In the genomic region with DNA sequence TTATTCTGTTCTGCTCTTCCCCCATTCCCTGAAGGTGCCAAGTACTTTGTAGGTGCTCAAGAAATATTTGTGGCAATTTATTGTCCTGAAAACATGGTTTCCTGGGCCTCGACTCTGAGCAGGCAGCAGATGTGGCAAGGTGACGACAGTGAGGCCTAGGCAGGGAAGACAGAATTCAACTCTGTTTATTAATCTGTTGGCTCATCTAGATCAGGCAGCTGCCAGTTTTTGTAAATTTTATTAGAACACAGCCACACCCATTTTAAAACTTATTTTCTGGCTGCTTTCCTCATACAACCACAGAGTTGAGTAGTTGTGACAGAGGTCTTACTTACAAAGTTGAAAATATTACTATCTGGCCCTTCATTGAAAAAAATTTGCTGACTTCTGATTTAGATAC, we compare ENCODE assay signal across 26 cellular contexts. TPM values are rescaled to one million over a fixed set of nuclear protein-coding genes. Genes with fewer than 3 reads are reported as not detected.
A peak's percentile ranks its signal among the peaks of the same experiment; 100 is the strongest.
DNase-seq lines count a peak whose midpoint lies in the region; ATAC-seq and TF ChIP-seq lines count a peak whose summit lies in the region.
"Had no signal": no experiment of that assay in that cellular context is flagged by ENCODE, and none has a peak within 500 bp of the region (broad histone marks: within the 10 kb centered on the region; RNA-seq: fewer than 3 reads in every experiment).

No MANE protein-coding gene starts in this region.

- H3K79me2 ChIP-seq in fibroblast of lung (ENCODE audit: control insufficient read depth, insufficient read depth, low read length) = peaks cover 52% of the 10 kb centered on the region

- TF ChIP-seq POLR2A in prostate gland (IDR thresholded peaks at IDR 0.05) = no peak

- H3K36me3 ChIP-seq in fibroblast of lung (ENCODE audit: control insufficient read depth, insufficient read depth, low read length) (no peaks in the 10 kb centered on the region), prostate gland (no peaks in the 10 kb centered on the region)
- H3K36me3 ChIP-seq: colonic mucosa, ovary, tibial artery had no signal

- no peak overlapping the region for H3K27ac ChIP-seq in fibroblast of lung (ENCODE audit: insufficient read depth, low read length)
- H3K27ac ChIP-seq in prostate gland = no peak overlapping the region
- H3K27ac ChIP-seq: colonic mucosa, ovary, tibial artery had no signal

- TF ChIP-seq CTCF in LNCaP clone FGC (IDR thresholded peaks at IDR 0.05; ENCODE audit: control insufficient read depth, extremely low read depth, insufficient read depth) = no peak
- TF ChIP-seq CTCF in fibroblast of lung (conservative IDR thresholded peaks at IDR 0.05 in 1 of 2, IDR thresholded peaks at IDR 0.05 in 1 of 2; ENCODE audit: low read depth in 1 of 2, low read length in 2 of 2) = no peak
- TF ChIP-seq CTCF in prostate gland (IDR thresholded peaks at IDR 0.05) = no peak

- peaks cover 3% of the 10 kb centered on the region for H4K20me1 ChIP-seq in fibroblast of lung (ENCODE audit: control insufficient read depth, extremely low read depth, insufficient read depth, low read length)

- H3K9ac ChIP-seq in fibroblast of lung (ENCODE audit: insufficient read depth, low read length) = no peak overlapping the region

- no peak for ATAC-seq in HG02840 (IDR thresholded peaks at IDR 0.05; ENCODE audit: low FRiP score, unreplicated experiment)
- ATAC-seq: natural killer cell treated with Interleukin-12 subunit alpha and Interleukin-12 subunit beta and Interleukin-15 and Interleukin-18, amount 100 ng/mL, for 72 hours had no signal

- intact Hi-C loops in prostate gland (cut with DNase I) = no loop called here

- H3K4me3 ChIP-seq in LNCaP clone FGC (ENCODE audit: low read depth, low read length) = no peak overlapping the region
- H3K4me3 ChIP-seq in fibroblast of lung (replicated peaks in 1 of 4; ENCODE audit: control extremely low read depth in 1 of 4, insufficient read depth in 1 of 4, low read depth in 3 of 4, low read length in 4 of 4) = no peak overlapping the region
- no peak overlapping the region for H3K4me3 ChIP-seq in prostate gland
- H3K4me3 ChIP-seq: colonic mucosa, ovary, tibial artery had no signal

- WGBS in prostate gland = 3% methylated on average over 2 of the region's 2 CpGs

- H3K9me3 ChIP-seq in fibroblast of lung (ENCODE audit: control insufficient read depth, insufficient read depth, low read depth, low read length) (no peaks in the 10 kb centered on the region), prostate gland (no peaks in the 10 kb centered on the region)
- H3K9me3 ChIP-seq: colonic mucosa, ovary, tibial artery had no signal

- no peak overlapping the region for H2AFZ ChIP-seq in fibroblast of lung (ENCODE audit: low read length)

- peak overlapping the region; percentile 36 for H3K4me2 ChIP-seq in fibroblast of lung (ENCODE audit: extremely low read depth, insufficient read depth, low read length)

- H3K4me1 ChIP-seq in fibroblast of lung (ENCODE audit: control insufficient read depth, extremely low read depth, insufficient read depth, low read length) = peaks cover 4% of the 10 kb centered on the region
- H3K4me1 ChIP-seq in prostate gland (replicated peaks) = no peaks in the 10 kb centered on the region

- no peaks in the 10 kb centered on the region for H3K27me3 ChIP-seq in fibroblast of lung (ENCODE audit: control insufficient read depth, insufficient read depth, low read length)
- H3K27me3 ChIP-seq in prostate gland (replicated peaks; ENCODE audit: insufficient read depth) = no peaks in the 10 kb centered on the region
- H3K27me3 ChIP-seq: colonic mucosa, ovary, tibial artery had no signal

- DNase-seq in AG20443 (ENCODE audit: low spot score) = peak; percentile 45
- DNase-seq in LNCaP clone FGC (ENCODE audit: low read depth) = peak; percentile 71
- DNase-seq in fibroblast of lung (ENCODE audit: low read depth in 2 of 2) = peak in 1 of 2 donors; percentile 85
- DNase-seq in prostate gland (ENCODE audit: low spot score) = peak; percentile 58
- DNase-seq in DMS114 treated with DMSO at 0.1 percent for 48 hours (lab: John Stamatoyannopoulos, UW; ENCODE audit: unreplicated experiment) = no peak
- no peak for DNase-seq in amygdala (lab: John Stamatoyannopoulos, UW)
- DNase-seq in SKM-1 treated with dmso at 0.1 percent for 144 hours (lab: John Stamatoyannopoulos, UW; ENCODE audit: unreplicated experiment) = no peak
- DNase-seq: activated CD4-positive, alpha-beta T cell treated with anti-CD3 and anti-CD28 coated beads for 4 hours; activated naive CD4-positive, alpha-beta T cell treated with anti-CD3 and anti-CD28 coated beads for 36 hours; activated T-cell treated with anti-CD3 and anti-CD28 coated beads, Interleukin-2, amount 50 U/mL, for 48 hours; amniotic stem cell; CD4-positive, CD25-positive, alpha-beta regulatory T cell; colonic mucosa; DMS153; NCI-H1436; NCI-H524 treated with DMSO at 0.1 percent for 48 hours; ovary; stimulated activated CD4-positive, alpha-beta T cell treated with anti-CD3 and anti-CD28 coated beads, Interleukin-15, amount 100 ng/mL, for 24 hours; T-helper 2 cell had no signal

RNA-seq across cellular contexts. Expression of gene MAPK14, which starts 24.5 kb away (rescaled TPM):
- total RNA-seq in fibroblast of lung (44.4 and 57.8 TPM in 2 replicates), prostate gland (10 to 100 TPM; 36.7 to 43.2 TPM)
- 39.7 and 55.9 TPM in 2 replicates for polyA plus RNA-seq in fibroblast of lung
- 25.2 and 32.7 TPM in 2 replicates for polyA plus RNA-seq in fibroblast of lung (2012)
- 20.8 and 34.3 TPM in 2 replicates for polyA minus RNA-seq in fibroblast of lung (ENCODE audit: low replicate concordance)

RNA-seq across cellular contexts. Expression of gene SLC26A8, which starts 27.7 kb away (rescaled TPM):
- total RNA-seq in fibroblast of lung = not detected in 2 replicates
- polyA plus RNA-seq in fibroblast of lung = 0.02 TPM in 1 of 2 replicates, not detected in the other
- polyA plus RNA-seq in fibroblast of lung (2012) = not detected in 2 replicates
- polyA minus RNA-seq in fibroblast of lung (ENCODE audit: low replicate concordance) = not detected in 2 replicates
- 10 to 100 TPM in 1 of 2 donors, not detected in 1; 15.2 TPM for total RNA-seq in prostate gland
- total RNA-seq: activated naive CD4-positive, alpha-beta T cell treated with anti-CD3 and anti-CD28 coated beads for 36 hours; bronchial epithelial cell; CD4-positive, CD25-positive, alpha-beta regulatory T cell; HT-29; RPMI7951 had no signal
- polyA plus RNA-seq: CD4-positive, CD25-positive, alpha-beta regulatory T cell; right cardiac atrium had no signal

Comparison
In these comparisons a context has a peak if more than half of its experiments do, and no peak if none do; other contexts are left out.
1. DNase-seq: peak in AG20443 (single experiment), LNCaP clone FGC (single experiment) and prostate gland (single experiment); none in DMS114 treated with DMSO at 0.1 percent for 48 hours (single experiment), amygdala (0 of 56) and SKM-1 treated with dmso at 0.1 percent for 144 hours (single experiment).